18 cellular contexts compared by ENCODE assay signal in the genomic region with DNA sequence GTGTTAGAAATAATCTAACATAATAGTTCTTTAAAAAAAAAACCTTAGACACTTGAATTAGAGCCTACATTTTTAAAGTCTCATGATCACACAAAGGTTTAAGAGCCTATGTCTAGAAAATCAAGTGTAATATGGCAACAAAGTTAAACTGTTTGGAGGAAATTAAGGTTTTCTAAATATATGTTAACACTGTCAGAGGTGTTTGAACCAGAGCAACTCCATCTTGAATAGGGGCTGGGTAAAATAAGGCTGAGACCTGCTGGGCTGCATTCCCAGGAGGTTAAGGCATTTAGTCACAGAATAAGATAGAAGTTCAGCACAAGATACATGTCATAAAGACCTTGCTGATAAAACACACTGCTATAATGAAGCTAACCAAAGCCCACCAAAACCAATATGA. TPM values are rescaled to one million over a fixed set of nuclear protein-coding genes. Genes with fewer than 3 reads are reported as not detected.
DNase-seq lines count a peak whose midpoint lies in the region; ATAC-seq, FAIRE-seq and TF ChIP-seq lines count a peak whose summit lies in the region.
"Had no signal": no experiment of that assay in that cellular context is flagged by ENCODE, and none has a peak within 500 bp of the region (broad histone marks: within the 10 kb centered on the region; RNA-seq: fewer than 3 reads in every experiment).

No MANE protein-coding gene starts in this region.

- no peak overlapping the region for H2BK120ac ChIP-seq in trophoblast cell (ENCODE audit: insufficient read depth, low read length, poor library complexity)

- H3K9me3 ChIP-seq in liver (ENCODE audit: control insufficient read depth in 4 of 4, low read length in 3 of 4) (no peaks in the 10 kb centered on the region), HepG2 (ENCODE audit: low read length) (no peaks in the 10 kb centered on the region), trophoblast cell (ENCODE audit: insufficient read depth, low read depth, low read length) (no peaks in the 10 kb centered on the region)
- H3K9me3 ChIP-seq: HAP-1 had no signal

- DNase-seq in HepG2 (ENCODE audit: low spot score) (no peak), bronchial epithelial cell (ENCODE audit: low read depth) (peak; percentile 16), trophoblast cell (peak; percentile 31 to 47), ureter (ENCODE audit: low spot score) (no peak)
- DNase-seq: 8988T; ACHN; C1 segment of cervical spinal cord; CD4-positive, alpha-beta T cell; DND-41; GDM1; IMR-90; KG1 had no signal

- no peak overlapping the region for H4K12ac ChIP-seq in trophoblast cell (ENCODE audit: low read depth, low read length)

- H4K91ac ChIP-seq in trophoblast cell (ENCODE audit: low read depth, low read length): no peak overlapping the region

- H3K36me3 ChIP-seq in liver (ENCODE audit: control insufficient read depth in 4 of 4, insufficient read depth in 3 of 4, low read depth in 1 of 4, low read length in 3 of 4): no peaks in the 10 kb centered on the region
- no peaks in the 10 kb centered on the region for H3K36me3 ChIP-seq in HepG2 (replicated peaks in 1 of 2; ENCODE audit: control insufficient read depth in 1 of 2, insufficient read depth in 2 of 2, low read length in 2 of 2)
- H3K36me3 ChIP-seq in bronchial epithelial cell (ENCODE audit: control insufficient read depth, insufficient read depth, low read length): no peaks in the 10 kb centered on the region
- H3K36me3 ChIP-seq in trophoblast cell (ENCODE audit: control insufficient read depth in 1 of 2, insufficient read depth in 2 of 2, low read length in 2 of 2): no peaks in the 10 kb centered on the region
- H3K36me3 ChIP-seq: HAP-1 had no signal

- FAIRE-seq in HepG2 (lab: Jason Lieb, UNC) (no peak), bronchial epithelial cell (lab: Jason Lieb, UNC) (no peak)
- FAIRE-seq: D721Med, H1 had no signal

- TF ChIP-seq POLR2A in HepG2 (IDR thresholded peaks at IDR 0.05; ENCODE audit: insufficient read depth in 1 of 2, low read depth in 2 of 2, low read length in 2 of 2): no peak

- H3K9ac ChIP-seq in liver (ENCODE audit: low read depth in 1 of 2, low read length in 2 of 2) (no peak overlapping the region), HepG2 (ENCODE audit: insufficient read depth, low read depth, low read length) (no peak overlapping the region), trophoblast cell (ENCODE audit: low read length) (no peak overlapping the region)

- TF ChIP-seq CTCF in liver (IDR thresholded peaks at IDR 0.05; ENCODE audit: low read depth, low read length, missing input control): no peak
- TF ChIP-seq CTCF in HepG2 (CRISPR knock-in tag; IDR thresholded peaks at IDR 0.05): no peak
- no peak for TF ChIP-seq CTCF in bronchial epithelial cell (IDR thresholded peaks at IDR 0.05; ENCODE audit: insufficient read depth, low read length, severe bottlenecking)

- H3K14ac ChIP-seq in trophoblast cell (ENCODE audit: low read length): no peak overlapping the region

- H3K23ac ChIP-seq in trophoblast cell (ENCODE audit: low read length): no peak overlapping the region

- TF ChIP-seq EP300 in HepG2 (IDR thresholded peaks at IDR 0.05; ENCODE audit: low read depth in 2 of 2, low read length in 2 of 2): no peak
- TF ChIP-seq EP300 in HepG2 (CRISPR knock-in tag; IDR thresholded peaks at IDR 0.05; ENCODE audit: borderline replicate concordance): no peak

- no peaks in the 10 kb centered on the region for H4K20me1 ChIP-seq in HepG2 (ENCODE audit: insufficient read depth, low read length)

- H3K4me3 ChIP-seq in liver (ENCODE audit: low read depth in 1 of 3, low read length in 3 of 3): no peak overlapping the region
- no peak overlapping the region for H3K4me3 ChIP-seq in HepG2 (replicated peaks in 1 of 3; ENCODE audit: insufficient read depth in 1 of 3, low read depth in 2 of 3, low read length in 3 of 3)
- H3K4me3 ChIP-seq in bronchial epithelial cell (ENCODE audit: low read depth, low read length): no peak overlapping the region
- H3K4me3 ChIP-seq in trophoblast cell (ENCODE audit: low read depth, low read length): no peak overlapping the region
- H3K4me3 ChIP-seq: HAP-1 had no signal

- no peak overlapping the region for H3K4me2 ChIP-seq in HepG2 (ENCODE audit: low read depth, low read length)
- no peak overlapping the region for H3K4me2 ChIP-seq in trophoblast cell (ENCODE audit: low read length)

- H3K79me2 ChIP-seq in HepG2 (ENCODE audit: insufficient read depth, low read length): no peaks in the 10 kb centered on the region
- no peaks in the 10 kb centered on the region for H3K79me2 ChIP-seq in trophoblast cell (ENCODE audit: control insufficient read depth, insufficient read depth, low read length, poor library complexity)

- no peak overlapping the region for H2AK5ac ChIP-seq in trophoblast cell (ENCODE audit: low read length)

- H3K27ac ChIP-seq in liver (ENCODE audit: low read depth in 1 of 2, low read length in 2 of 2) (peak overlapping the region; percentile 83 to 87), HepG2 (ENCODE audit: extremely low read length, insufficient read depth, low read length) (no peak overlapping the region), trophoblast cell (ENCODE audit: low read depth, low read length) (no peak overlapping the region)

- no peaks in the 10 kb centered on the region for H3K79me1 ChIP-seq in trophoblast cell (ENCODE audit: low read length)

- in situ Hi-C loops in HepG2 (cut with HindIII; ENCODE audit: extremely low pct_ligation_motif_present, low pct_unique_long_range_greater_than_20kb): no loop called here

- peaks cover 6 to 43% (median 12%) of the 10 kb centered on the region in 4 donors for H3K4me1 ChIP-seq in liver (ENCODE audit: control insufficient read depth in 4 of 4, insufficient read depth in 4 of 4, low read length in 3 of 4)
- H3K4me1 ChIP-seq in HepG2 (ENCODE audit: insufficient read depth, low read length): peaks cover 20% of the 10 kb centered on the region
- H3K4me1 ChIP-seq in trophoblast cell (ENCODE audit: control insufficient read depth in 1 of 2, insufficient read depth in 2 of 2, low read length in 2 of 2): peaks cover 0 to 4% of the 10 kb centered on the region in 2 experiments

- no peak overlapping the region for H2BK12ac ChIP-seq in trophoblast cell (ENCODE audit: low read length)

- ATAC-seq in HepG2 (no peak), HG03439 (IDR thresholded peaks at IDR 0.05; ENCODE audit: unreplicated experiment) (no peak), HG02763 (IDR thresholded peaks at IDR 0.05; ENCODE audit: unreplicated experiment) (no peak)

- BruUV-seq in HepG2 (replicated peaks; lab: Mats Ljungman, UMichigan): no TSS peak

- TF ChIP-seq RAD21 in liver (IDR thresholded peaks at IDR 0.05) (no peak), HepG2 (CRISPR knock-in tag; IDR thresholded peaks at IDR 0.05) (no peak)

- H3K27me3 ChIP-seq in liver (ENCODE audit: control insufficient read depth in 4 of 4, insufficient read depth in 4 of 4, low read length in 3 of 4): no peaks in the 10 kb centered on the region
- H3K27me3 ChIP-seq in HepG2 (ENCODE audit: control insufficient read depth in 1 of 2, insufficient read depth in 2 of 2, low read length in 2 of 2): no peaks in the 10 kb centered on the region; a peak in 1 of 5 replicates
- no peaks in the 10 kb centered on the region for H3K27me3 ChIP-seq in bronchial epithelial cell (ENCODE audit: control insufficient read depth, insufficient read depth, low read length)
- no peaks in the 10 kb centered on the region for H3K27me3 ChIP-seq in trophoblast cell (ENCODE audit: insufficient read depth, low read length)

- no peak overlapping the region for H2AFZ ChIP-seq in HepG2 (ENCODE audit: low read length)
- H2AFZ ChIP-seq in trophoblast cell (ENCODE audit: insufficient read depth, low read length, poor library complexity): no peak overlapping the region

- H4K8ac ChIP-seq in trophoblast cell (ENCODE audit: low read depth, low read length): no peak overlapping the region

- POLR2A ChIA-PET in HepG2 (lab: Yijun Ruan, JAX): interaction anchor here (1.5 kb wide), 1 partner anchor 13 kb away, joined by 15 read pairs; the partner anchor contains the start of gene CPNE8

- intact Hi-C loops in HepG2 (cut with micrococcal nuclease; ENCODE audit: unreplicated experiment): loop anchor here (1.0 kb wide), 1 partner anchor 12 kb away; the partner anchor contains the start of gene CPNE8

- H3K18ac ChIP-seq in trophoblast cell (ENCODE audit: low read length): no peak overlapping the region

- no peak overlapping the region for H2BK5ac ChIP-seq in trophoblast cell (ENCODE audit: low read depth, low read length, poor library complexity)

- CTCF ChIA-PET in HepG2 (lab: Yijun Ruan, JAX; ENCODE audit: low intra/inter-chr PET ratio, low total read pairs): no interaction called here

- no peak overlapping the region for H3K4ac ChIP-seq in trophoblast cell (ENCODE audit: low read depth, low read length)

TF ChIP-seq in liver, 16 proteins besides CTCF, POLR2A, EP300 and RAD21 (continues in another document):
- TF ChIP-seq TAF1 (conservative IDR thresholded peaks at IDR 0.05): no peak

RNA-seq across cellular contexts. Expression of gene CPNE8, which starts 12.4 kb away (rescaled TPM):
- 10 to 100 TPM in 1 of 2 donors, 1 to 10 TPM in 1; 4.2 to 17.3 TPM for total RNA-seq in liver
- 10 to 100 TPM in 1 of 2 donors, 1 to 10 TPM in 1; 4.5 to 27.4 TPM for polyA plus RNA-seq in liver
- total RNA-seq in HepG2 (2016; rRNA removed; fragmentation: Illumina TruSeq; extraction: Trizol): 2.4 and 3.6 TPM in 2 replicates
- total RNA-seq in HepG2 (2016; cell fraction: cytosol; rRNA removed; fragmentation: Illumina TruSeq; extraction: Trizol; ENCODE audit: low read depth): 0.18 and 0.51 TPM in 2 replicates
- 1.9 and 3.5 TPM in 2 replicates for total RNA-seq in HepG2 (2016; cell fraction: insoluble cytoplasmic fraction; rRNA removed; fragmentation: Illumina TruSeq; extraction: Trizol)
- total RNA-seq in HepG2 (2016; cell fraction: membrane; rRNA removed; fragmentation: Illumina TruSeq; extraction: Trizol): 0.34 and 0.46 TPM in 2 replicates
- total RNA-seq in HepG2 (2016; cell fraction: nucleus; rRNA removed; fragmentation: Illumina TruSeq; extraction: Trizol): 3.9 and 5.6 TPM in 2 replicates
- polyA plus RNA-seq in HepG2 (2011; rRNA removed): 1.4 and 2.7 TPM in 2 replicates
- polyA plus RNA-seq in HepG2 (2011; cell fraction: cytosol; rRNA removed): 0.74 and 1.1 TPM in 2 replicates
- 0.90 and 1.5 TPM in 2 replicates for polyA plus RNA-seq in HepG2 (2011; cell fraction: nucleus; rRNA removed)
- 0.69 and 0.98 TPM in 2 replicates for polyA plus RNA-seq in HepG2 (2012)
- polyA plus RNA-seq in HepG2 (2016; cell fraction: cytosol; fragmentation: Illumina TruSeq; extraction: Trizol; ENCODE audit: low read depth): 0.06 and 0.08 TPM in 2 replicates
- polyA plus RNA-seq in HepG2 (2016; cell fraction: insoluble cytoplasmic fraction; fragmentation: Illumina TruSeq; extraction: Trizol; ENCODE audit: low read depth): 1.6 TPM in 2 replicates
- 0.19 and 0.23 TPM in 2 replicates for polyA plus RNA-seq in HepG2 (2016; cell fraction: membrane; fragmentation: Illumina TruSeq; extraction: Trizol; ENCODE audit: low read depth)
- 4.9 and 5.0 TPM in 2 replicates for polyA plus RNA-seq in HepG2 (2016; cell fraction: nucleus; fragmentation: Illumina TruSeq; extraction: Trizol; ENCODE audit: insufficient read depth, low read depth)
- 1.4 and 16.1 TPM in 2 replicates for polyA minus RNA-seq in HepG2 (2011; rRNA and poly(A)+ RNA removed; ENCODE audit: low replicate concordance)
- polyA minus RNA-seq in HepG2 (2011; cell fraction: cytosol; rRNA and poly(A)+ RNA removed): 1.6 and 1.7 TPM in 2 replicates
- 11.1 and 14.3 TPM in 2 replicates for polyA minus RNA-seq in HepG2 (2011; cell fraction: nucleus; rRNA and poly(A)+ RNA removed)
- total RNA-seq in bronchial epithelial cell: 6.8 and 7.1 TPM in 2 replicates
- polyA plus RNA-seq in trophoblast cell (2013): 5.7 and 6.6 TPM in 2 replicates
- 20.4 TPM for total RNA-seq in ureter
- total RNA-seq: IMR-90 had no signal
- polyA plus RNA-seq: IMR-90 had no signal

Comparison
In these comparisons a context has a peak if more than half of its experiments do, and no peak if none do; other contexts are left out.
1. H3K27ac ChIP-seq: peak in liver (2 of 2); none in HepG2 (single experiment) and trophoblast cell (single experiment).
2. DNase-seq: peak in bronchial epithelial cell (single experiment) and trophoblast cell (2 of 2); none in HepG2 (single experiment) and ureter (single experiment).